9 cellular contexts compared by ENCODE assay signal in genomic region chr9:131270171-131271015, GRCh38. TPM values are rescaled to one million over a fixed set of nuclear protein-coding genes. Genes with fewer than 3 reads are reported as not detected.
DNase-seq lines count a peak whose midpoint lies in the region; ATAC-seq and TF ChIP-seq lines count a peak whose summit lies in the region.
"Had no signal": no experiment of that assay in that cellular context is flagged by ENCODE, and none has a peak within 500 bp of the region (broad histone marks: within the 10 kb centered on the region; RNA-seq: fewer than 3 reads in every experiment).

No MANE protein-coding gene starts in this region.

- 54 to 65% (median 60%) methylated on average over 18 to 20 of the region's 20 CpGs for WGBS in stomach, 5 donors

- no peaks in the 10 kb centered on the region for H4K20me1 ChIP-seq in PC-3 (ENCODE audit: low read length)

- no TSS peak for BruUV-seq in PC-3 (replicated peaks; lab: Mats Ljungman, UMichigan)

- H3K4me3 ChIP-seq in Jurkat, Clone E6-1 (ENCODE audit: low read length), result peak overlapping the region; percentile 40
- H3K4me3 ChIP-seq in left ventricle myocardium inferior, result peak overlapping the region; percentile 96
- H3K4me3 ChIP-seq in stomach, result no peak overlapping the region
- H3K4me3 ChIP-seq in PC-3 (ENCODE audit: low read length), result no peak overlapping the region

- peak overlapping the region; percentile 90 for H3K4me3 Mint-ChIP-seq in activated CD8-positive, alpha-beta T cell treated with anti-CD3 and anti-CD28 coated beads for 36 hours

- H3K27me3 Mint-ChIP-seq in activated CD8-positive, alpha-beta T cell treated with anti-CD3 and anti-CD28 coated beads for 36 hours, result no peaks in the 10 kb centered on the region

- intact Hi-C loops in activated CD8-positive, alpha-beta T cell treated with anti-CD3 and anti-CD28 coated beads for 36 hours (cut with micrococcal nuclease), result loop anchor here (5.0 kb wide), 1 partner anchor 33 kb away; no protein-coding TSS in a partner anchor
- intact Hi-C loops in left ventricle myocardium inferior (cut with micrococcal nuclease), result no loop called here
- intact Hi-C loops in stomach (cut with DNase I; ENCODE audit: low total_unique reads), result no loop called here
- intact Hi-C loops in PC-3 (cut with micrococcal nuclease), result no loop called here

- peak; percentile 18 for ATAC-seq in activated CD8-positive, alpha-beta T cell treated with anti-CD3 and anti-CD28 coated beads for 36 hours
- ATAC-seq in GM19324 (IDR thresholded peaks at IDR 0.05; ENCODE audit: low FRiP score, unreplicated experiment) (no peak), GM21786 (IDR thresholded peaks at IDR 0.05; ENCODE audit: unreplicated experiment) (no peak), PC-3 (no peak)

- H3K9me3 ChIP-seq in left ventricle myocardium inferior (replicated peaks) (no peaks in the 10 kb centered on the region), stomach (no peaks in the 10 kb centered on the region), PC-3 (ENCODE audit: low read length) (no peaks in the 10 kb centered on the region)

- no peak overlapping the region for H2AFZ ChIP-seq in PC-3 (ENCODE audit: low read length)

- H3K4me1 ChIP-seq in left ventricle myocardium inferior, result peaks cover 99% of the 10 kb centered on the region
- peaks cover 0 to 68% (median 12%) of the 10 kb centered on the region in 4 donors for H3K4me1 ChIP-seq in stomach
- H3K4me1 ChIP-seq in PC-3 (ENCODE audit: insufficient read depth, low read length), result no peaks in the 10 kb centered on the region

- H3K36me3 Mint-ChIP-seq in activated CD8-positive, alpha-beta T cell treated with anti-CD3 and anti-CD28 coated beads for 36 hours (ENCODE audit: low read depth), result peaks cover 63% of the 10 kb centered on the region

- POLR2A ChIA-PET in activated CD8-positive, alpha-beta T cell treated with anti-CD3 and anti-CD28 coated beads for 36 hours (lab: Charles Lee), result interaction anchor here (0.8 to 14.2 kb wide), 7 partner anchors 9 to 145 kb away, joined by 3 to 310 read pairs (median 3); partner anchors contain the start of gene NUP214
- POLR2A ChIA-PET in PC-3 (lab: Charles Lee; ENCODE audit: unreplicated experiment), result no interaction called here

- TF ChIP-seq POLR2A in stomach (IDR thresholded peaks at IDR 0.05), result no peak

- no peaks in the 10 kb centered on the region for H3K9me3 Mint-ChIP-seq in activated CD8-positive, alpha-beta T cell treated with anti-CD3 and anti-CD28 coated beads for 36 hours

- H3K4me1 Mint-ChIP-seq in activated CD8-positive, alpha-beta T cell treated with anti-CD3 and anti-CD28 coated beads for 36 hours (ENCODE audit: low read depth), result peaks cover 44% of the 10 kb centered on the region

- TF ChIP-seq CTCF in activated CD8-positive, alpha-beta T cell treated with anti-CD3 and anti-CD28 coated beads for 36 hours (IDR thresholded peaks at IDR 0.05), result no peak
- no peak for TF ChIP-seq CTCF in left ventricle myocardium inferior (IDR thresholded peaks at IDR 0.05; ENCODE audit: borderline replicate concordance)
- TF ChIP-seq CTCF in stomach (IDR thresholded peaks at IDR 0.05), result no peak
- TF ChIP-seq CTCF in PC-3 (conservative IDR thresholded peaks at IDR 0.05; ENCODE audit: low read depth, low read length), result no peak

- H3K27me3 ChIP-seq in left ventricle myocardium inferior (ENCODE audit: low read depth), result no peaks in the 10 kb centered on the region
- H3K27me3 ChIP-seq in stomach, result peaks cover 0 to 9% (median 0%) of the 10 kb centered on the region in 3 donors
- no peaks in the 10 kb centered on the region for H3K27me3 ChIP-seq in PC-3 (ENCODE audit: low read length)

- H3K36me3 ChIP-seq in left ventricle myocardium inferior (no peaks in the 10 kb centered on the region), stomach (no peaks in the 10 kb centered on the region), PC-3 (ENCODE audit: low read depth, low read length) (no peaks in the 10 kb centered on the region)

- TF ChIP-seq EP300 in stomach (IDR thresholded peaks at IDR 0.05), result no peak

- no peak overlapping the region for H3K9ac ChIP-seq in PC-3 (ENCODE audit: low read length)

- DNase-seq in Jurkat, Clone E6-1 (ENCODE audit: low read depth, low spot score), result peak; percentile 49
- DNase-seq in activated CD8-positive, alpha-beta T cell treated with anti-CD3 and anti-CD28 coated beads for 36 hours, result peak; percentile 77
- DNase-seq in left ventricle myocardium inferior, result peak; percentile 85
- DNase-seq in stomach, result peak; percentile 46
- no peak for DNase-seq in PC-3
- no peak for DNase-seq in HuH-7.5 (ENCODE audit: low spot score)

- H3F3A ChIP-seq in PC-3 (ENCODE audit: low read length, unreplicated experiment), result no peaks in the 10 kb centered on the region

- peak overlapping the region; percentile 99 for H3K27ac Mint-ChIP-seq in activated CD8-positive, alpha-beta T cell treated with anti-CD3 and anti-CD28 coated beads for 36 hours

- H3K27ac ChIP-seq in left ventricle myocardium inferior (replicated peaks) (peak overlapping the region; percentile 99), stomach (peak overlapping the region; percentile 63 to 84 (median 76)), PC-3 (ENCODE audit: low read length) (no peak overlapping the region)

- no peaks in the 10 kb centered on the region for H3K79me2 ChIP-seq in PC-3 (ENCODE audit: low read length)

- H3K9me2 ChIP-seq in PC-3 (replicated peaks; ENCODE audit: low read length), result no peaks in the 10 kb centered on the region

- CTCF ChIA-PET in activated CD8-positive, alpha-beta T cell treated with anti-CD3 and anti-CD28 coated beads for 36 hours (lab: Charles Lee), result interaction anchor here (1.0 to 4.8 kb wide), 4 partner anchors 8 to 94 kb away, joined by 3 to 29 read pairs (median 5); no protein-coding TSS in a partner anchor
- CTCF ChIA-PET in PC-3 (lab: Charles Lee), result no interaction called here

- no peak overlapping the region for H3K4me2 ChIP-seq in PC-3 (ENCODE audit: low read length)

RNA-seq across cellular contexts. Expression of gene FAM78A, which starts 5.9 kb away (rescaled TPM):
- polyA plus RNA-seq in Jurkat, Clone E6-1 (2012; ENCODE audit: insufficient read depth, insufficient read length), result 14.6 TPM
- total RNA-seq in activated CD8-positive, alpha-beta T cell treated with anti-CD3 and anti-CD28 coated beads for 36 hours, result 10 to 100 TPM; 36.2 to 39.8 TPM
- 47.3 TPM for total RNA-seq in left ventricle myocardium inferior
- total RNA-seq in stomach, result 1 to 10 TPM in 4 of 5 donors, not detected in 1; 1.2 to 3.5 (median 2.5) TPM
- polyA plus RNA-seq in stomach, result 1 to 10 TPM in 2 of 3 donors, under 1 TPM in 1; 0.85 to 1.6 (median 1.5) TPM
- total RNA-seq in PC-3 (2014; rRNA removed), result 0.07 and 0.40 TPM in 2 replicates

RNA-seq across cellular contexts. Expression of gene PLPP7, which starts 19.1 kb away (rescaled TPM):
- polyA plus RNA-seq in Jurkat, Clone E6-1 (2012; ENCODE audit: insufficient read depth, insufficient read length), result not detected
- total RNA-seq in activated CD8-positive, alpha-beta T cell treated with anti-CD3 and anti-CD28 coated beads for 36 hours, result under 1 TPM in 1 of 2 experiments, not detected in 1; 0.11 TPM
- total RNA-seq in left ventricle myocardium inferior (120 TPM), stomach (1 to 10 TPM in 3 of 5 donors, under 1 TPM in 1, not detected in 1; 0.29 to 1.8 (median 1.4) TPM), PC-3 (2014; rRNA removed) (0.98 TPM in 1 of 2 replicates, not detected in the other)
- polyA plus RNA-seq in stomach, result 1 to 10 TPM in 2 of 3 donors, under 1 TPM in 1; 0.92 to 1.7 (median 1.6) TPM
- total RNA-seq: bronchial epithelial cell had no signal

Comparison
In these comparisons a context has a peak if more than half of its experiments do, and no peak if none do; other contexts are left out.
1. DNase-seq: peak in Jurkat, Clone E6-1 (single experiment), activated CD8-positive, alpha-beta T cell treated with anti-CD3 and anti-CD28 coated beads for 36 hours (single experiment), left ventricle myocardium inferior (single experiment) and stomach (single experiment); none in PC-3 (single experiment) and HuH-7.5 (single experiment).
2. H3K4me3 ChIP-seq: peak in Jurkat, Clone E6-1 (single experiment) and left ventricle myocardium inferior (single experiment); none in stomach (0 of 4) and PC-3 (single experiment).
3. RNA of gene FAM78A, which starts 5.9 kb away (total RNA-seq): 47.3 TPM in left ventricle myocardium inferior (single experiment) and 36.2 to 39.8 TPM in activated CD8-positive, alpha-beta T cell treated with anti-CD3 and anti-CD28 coated beads for 36 hours; 1.2 to 3.5 TPM in stomach and 0.07 to 0.40 TPM in PC-3; every median in the first group is over 4 times any median in the second.
4. RNA of gene PLPP7, which starts 19.1 kb away (total RNA-seq): 120 TPM in left ventricle myocardium inferior (single experiment); 0.29 to 1.8 TPM in stomach, 0.11 TPM in activated CD8-positive, alpha-beta T cell treated with anti-CD3 and anti-CD28 coated beads for 36 hours and 0.98 TPM in PC-3; every median in the first group is over 10 times any median in the second.